Comparison of ENCODE assay signal across 26 cellular contexts in genomic region chr5:137501846-137502406, GRCh38. TPM values are rescaled to one million over a fixed set of nuclear protein-coding genes. Genes with fewer than 3 reads are reported as not detected.
"Had no signal": no experiment of that assay in that cellular context is flagged by ENCODE, and none has a peak within 500 bp of the region (broad histone marks: within the 10 kb centered on the region; RNA-seq: fewer than 3 reads in every experiment).

No MANE protein-coding gene starts in this region.

- H3K4me1 ChIP-seq: gastrocnemius medialis had no signal

- H3K9me3 ChIP-seq: gastrocnemius medialis, mucosa of descending colon had no signal

- H3K27me3 ChIP-seq: gastrocnemius medialis had no signal

- H3K27ac ChIP-seq: gastrocnemius medialis had no signal

- H3K4me3 Mint-ChIP-seq: activated B cell treated with CpG ODN at 0.5 μM for 24 hours; activated CD8-positive, alpha-beta memory T cell treated with anti-CD3 and anti-CD28 coated beads, Interleukin-2, amount 10 ng/mL, durations not matched to agents 7 days and 5 days; activated CD8-positive, alpha-beta T cell treated with anti-CD3 and anti-CD28 coated beads, Interleukin-2, amount 10 ng/mL, durations not matched to agents 7 days and 5 days; activated T-cell treated with anti-CD3 and anti-CD28 coated beads, Interleukin-2, amount 50 U/mL, for 72 hours; central memory CD8-positive, alpha-beta T cell; dendritic cell treated with granulocyte-macrophage colony-stimulating factor and Interleukin-4, amounts not matched to agents 40 ng/mL and 50 ng/mL, for 4 days; nephron; stimulated activated effector memory CD8-positive, alpha-beta T cell treated with anti-CD3 and anti-CD28 coated beads, Interleukin-12 subunit alpha, Interleukin-12 subunit beta, amount 100 ng/mL, for 72 hours; stimulated activated naive CD8-positive, alpha-beta T cell treated with anti-CD3 and anti-CD28 coated beads, Interleukin-15, Interleukin-2, amounts not matched to agents 100 ng/mL and 50 ng/mL, for 24 hours; type B pancreatic cell had no signal

- H3K36me3 Mint-ChIP-seq: activated CD8-positive, alpha-beta memory T cell treated with anti-CD3 and anti-CD28 coated beads, Interleukin-2, amount 10 ng/mL, durations not matched to agents 7 days and 5 days; activated naive CD4-positive, alpha-beta T cell treated with anti-CD3 and anti-CD28 coated beads, Interleukin-2, amount 50 U/mL, for 72 hours; stimulated activated effector memory CD8-positive, alpha-beta T cell treated with anti-CD3 and anti-CD28 coated beads, Interleukin-12 subunit alpha, Interleukin-12 subunit beta, amount 100 ng/mL, for 72 hours; type B pancreatic cell had no signal

- ATAC-seq: activated CD8-positive, alpha-beta memory T cell treated with anti-CD3 and anti-CD28 coated beads, Interleukin-2, amount 10 ng/mL, durations not matched to agents 7 days and 5 days; activated CD8-positive, alpha-beta T cell treated with anti-CD3 and anti-CD28 coated beads, Interleukin-2, amount 10 ng/mL, durations not matched to agents 7 days and 5 days; activated naive CD4-positive, alpha-beta T cell treated with anti-CD3 and anti-CD28 coated beads, Interleukin-2, amount 50 U/mL, for 72 hours; activated T-cell treated with anti-CD3 and anti-CD28 coated beads, Interleukin-2, amount 50 U/mL, for 72 hours; gastrocnemius medialis; left cardiac atrium; left ventricle myocardium superior; mucosa of descending colon; sciatic nerve; stimulated activated effector memory CD8-positive, alpha-beta T cell treated with anti-CD3 and anti-CD28 coated beads, Interleukin-12 subunit alpha, Interleukin-12 subunit beta, amount 100 ng/mL, for 72 hours had no signal

- H3K4me3 ChIP-seq: gastrocnemius medialis, mucosa of descending colon had no signal

- H3K4me1 Mint-ChIP-seq: activated B cell treated with CpG ODN at 0.5 μM for 24 hours; activated CD8-positive, alpha-beta memory T cell treated with anti-CD3 and anti-CD28 coated beads, Interleukin-2, amount 10 ng/mL, durations not matched to agents 7 days and 5 days; central memory CD8-positive, alpha-beta T cell; stimulated activated effector memory CD8-positive, alpha-beta T cell treated with anti-CD3 and anti-CD28 coated beads, Interleukin-12 subunit alpha, Interleukin-12 subunit beta, amount 100 ng/mL, for 72 hours had no signal

- H3K27ac Mint-ChIP-seq: activated B cell treated with CpG ODN at 0.5 μM for 24 hours; activated CD8-positive, alpha-beta memory T cell treated with anti-CD3 and anti-CD28 coated beads, Interleukin-2, amount 10 ng/mL, durations not matched to agents 7 days and 5 days; activated CD8-positive, alpha-beta T cell treated with anti-CD3 and anti-CD28 coated beads, Interleukin-2, amount 10 ng/mL, durations not matched to agents 7 days and 5 days; activated naive CD4-positive, alpha-beta T cell treated with anti-CD3 and anti-CD28 coated beads, Interleukin-2, amount 50 U/mL, for 72 hours; activated T-cell treated with anti-CD3 and anti-CD28 coated beads, Interleukin-2, amount 50 U/mL, for 72 hours; dendritic cell treated with granulocyte-macrophage colony-stimulating factor and Interleukin-4, amounts not matched to agents 40 ng/mL and 50 ng/mL, for 4 days; nephron; stimulated activated effector memory CD8-positive, alpha-beta T cell treated with anti-CD3 and anti-CD28 coated beads, Interleukin-12 subunit alpha, Interleukin-12 subunit beta, amount 100 ng/mL, for 72 hours; stimulated activated naive CD8-positive, alpha-beta T cell treated with anti-CD3 and anti-CD28 coated beads, Interleukin-15, Interleukin-2, amounts not matched to agents 100 ng/mL and 50 ng/mL, for 24 hours; type B pancreatic cell had no signal

- H3K36me3 ChIP-seq: gastrocnemius medialis had no signal

- H3K9me3 Mint-ChIP-seq: activated B cell treated with CpG ODN at 0.5 μM for 24 hours; activated naive CD4-positive, alpha-beta T cell treated with anti-CD3 and anti-CD28 coated beads, Interleukin-2, amount 50 U/mL, for 72 hours; activated T-cell treated with anti-CD3 and anti-CD28 coated beads, Interleukin-2, amount 50 U/mL, for 72 hours; central memory CD8-positive, alpha-beta T cell; dendritic cell treated with granulocyte-macrophage colony-stimulating factor and Interleukin-4, amounts not matched to agents 40 ng/mL and 50 ng/mL, for 4 days; nephron; stimulated activated effector memory CD8-positive, alpha-beta T cell treated with anti-CD3 and anti-CD28 coated beads, Interleukin-12 subunit alpha, Interleukin-12 subunit beta, amount 100 ng/mL, for 72 hours; stimulated activated naive CD8-positive, alpha-beta T cell treated with anti-CD3 and anti-CD28 coated beads, Interleukin-15, Interleukin-2, amounts not matched to agents 100 ng/mL and 50 ng/mL, for 24 hours; type B pancreatic cell had no signal

- FAIRE-seq: bronchial epithelial cell, keratinocyte, small intestine had no signal

- DNase-seq: activated B cell treated with CpG ODN at 0.5 μM for 24 hours; activated CD8-positive, alpha-beta memory T cell treated with anti-CD3 and anti-CD28 coated beads, Interleukin-2, amount 10 ng/mL, durations not matched to agents 7 days and 5 days; activated CD8-positive, alpha-beta T cell treated with anti-CD3 and anti-CD28 coated beads, Interleukin-2, amount 10 ng/mL, durations not matched to agents 7 days and 5 days; activated naive CD4-positive, alpha-beta T cell; activated T-cell treated with anti-CD3 and anti-CD28 coated beads for 4 hours; activated T-cell treated with anti-CD3 and anti-CD28 coated beads, Interleukin-2, amount 50 U/mL, for 72 hours; effector CD4-positive, alpha-beta T cell; gastrocnemius medialis; hippocampal formation; left cardiac atrium; left ventricle myocardium superior; mucosa of descending colon; small intestine; stimulated activated CD4-positive, alpha-beta T cell treated with anti-CD3 and anti-CD28 coated beads, Interleukin-4, amount 100 ng/mL, for 24 hours; substantia nigra; T-helper 2 cell had no signal

RNA-seq across cellular contexts. Expression of gene SPOCK1, which starts 2.8 kb away (rescaled TPM):
- total RNA-seq: activated B cell treated with CpG ODN at 0.5 μM for 24 hours; activated CD8-positive, alpha-beta T cell treated with anti-CD3 and anti-CD28 coated beads, Interleukin-2, amount 10 ng/mL, durations not matched to agents 7 days and 5 days; activated naive CD4-positive, alpha-beta T cell treated with anti-CD3 and anti-CD28 coated beads, Interleukin-2, amount 50 U/mL, for 72 hours; activated T-cell treated with anti-CD3 and anti-CD28 coated beads, Interleukin-2, amount 50 U/mL, for 72 hours had no signal
